ENCODE assay signal across 24 cellular contexts in genomic region chr18:25883091-25883490, GRCh38.
"Had no signal": no experiment of that assay in that cellular context is flagged by ENCODE, and none has a peak within 500 bp of the region (broad histone marks: within the 10 kb centered on the region; RNA-seq: fewer than 3 reads in every experiment).

No MANE protein-coding gene starts in this region.

- H3K36me3 Mint-ChIP-seq: activated CD8-positive, alpha-beta memory T cell treated with anti-CD3 and anti-CD28 coated beads, Interleukin-2, amount 10 ng/mL, durations not matched to agents 7 days and 5 days; activated naive CD4-positive, alpha-beta T cell treated with anti-CD3 and anti-CD28 coated beads, Interleukin-2, amount 50 U/mL, for 24 hours had no signal

- DNase-seq: activated CD4-positive, alpha-beta memory T cell treated with anti-CD3 and anti-CD28 coated beads, Interleukin-2, amount 10 ng/mL, durations not matched to agents 7 days and 5 days; activated CD4-positive, alpha-beta T cell treated with anti-CD3 and anti-CD28 coated beads, Interleukin-2, amount 10 ng/mL, durations not matched to agents 24 days and 14 days; activated CD8-positive, alpha-beta memory T cell treated with anti-CD3 and anti-CD28 coated beads, Interleukin-2, amount 10 ng/mL, durations not matched to agents 7 days and 5 days; activated gamma-delta T cell treated with Interleukin-2 at 50 U/mL for 16 hours; activated T-cell treated with anti-CD3 and anti-CD28 coated beads for 4 hours; anterior cingulate cortex; body of pancreas; heart left ventricle; islet precursor cell; left cardiac atrium; lower lobe of right lung; mesendoderm; naive B cell; retina; spleen; stimulated activated CD4-positive, alpha-beta T cell treated with anti-CD3 and anti-CD28 coated beads, Interleukin-4, amount 100 ng/mL, for 1 hour; stimulated activated naive CD4-positive, alpha-beta T cell; testis; trophoblast cell had no signal

- H3K27ac Mint-ChIP-seq: activated CD4-positive, alpha-beta memory T cell treated with anti-CD3 and anti-CD28 coated beads, Interleukin-2, amount 10 ng/mL, durations not matched to agents 7 days and 5 days; activated CD4-positive, alpha-beta T cell treated with anti-CD3 and anti-CD28 coated beads, Interleukin-2, amount 10 ng/mL, durations not matched to agents 24 days and 14 days; activated CD8-positive, alpha-beta memory T cell treated with anti-CD3 and anti-CD28 coated beads, Interleukin-2, amount 10 ng/mL, durations not matched to agents 7 days and 5 days; activated naive CD4-positive, alpha-beta T cell treated with anti-CD3 and anti-CD28 coated beads, Interleukin-2, amount 50 U/mL, for 24 hours; activated T-helper 1 cell treated with anti-CD3 and anti-CD28 coated beads, Interleukin-12 subunit alpha, Interleukin-12 subunit beta, Interleukin-2, Interleukin-4 antibody, amounts not matched to agents 30 ng/mL and 10 ng/mL and 1 ng/mL, durations not matched to agents 14 hours and 24 hours and 36 hours; naive B cell had no signal

- H3K4me1 Mint-ChIP-seq: activated CD4-positive, alpha-beta memory T cell treated with anti-CD3 and anti-CD28 coated beads, Interleukin-2, amount 10 ng/mL, durations not matched to agents 7 days and 5 days; activated CD4-positive, alpha-beta T cell treated with anti-CD3 and anti-CD28 coated beads, Interleukin-2, amount 10 ng/mL, durations not matched to agents 24 days and 14 days; activated CD8-positive, alpha-beta memory T cell treated with anti-CD3 and anti-CD28 coated beads, Interleukin-2, amount 10 ng/mL, durations not matched to agents 7 days and 5 days; activated naive CD4-positive, alpha-beta T cell treated with anti-CD3 and anti-CD28 coated beads, Interleukin-2, amount 50 U/mL, for 24 hours; naive B cell; neural crest cell had no signal

- ATAC-seq: activated CD8-positive, alpha-beta memory T cell treated with anti-CD3 and anti-CD28 coated beads, Interleukin-2, amount 10 ng/mL, durations not matched to agents 7 days and 5 days; body of pancreas; heart left ventricle; left cardiac atrium; lower lobe of right lung had no signal

- H3K9me3 Mint-ChIP-seq: activated CD4-positive, alpha-beta memory T cell treated with anti-CD3 and anti-CD28 coated beads, Interleukin-2, amount 10 ng/mL, durations not matched to agents 7 days and 5 days; activated CD4-positive, alpha-beta T cell treated with anti-CD3 and anti-CD28 coated beads, Interleukin-2, amount 10 ng/mL, durations not matched to agents 24 days and 14 days; neural crest cell had no signal

- H3K27me3 Mint-ChIP-seq: activated CD4-positive, alpha-beta memory T cell treated with anti-CD3 and anti-CD28 coated beads, Interleukin-2, amount 10 ng/mL, durations not matched to agents 7 days and 5 days had no signal

- H3K4me3 ChIP-seq: body of pancreas, cardiac muscle cell, heart left ventricle, lower lobe of right lung, spleen, testis, vagina had no signal

- H3K4me3 Mint-ChIP-seq: activated CD4-positive, alpha-beta memory T cell treated with anti-CD3 and anti-CD28 coated beads, Interleukin-2, amount 10 ng/mL, durations not matched to agents 7 days and 5 days; activated CD4-positive, alpha-beta T cell treated with anti-CD3 and anti-CD28 coated beads, Interleukin-2, amount 10 ng/mL, durations not matched to agents 24 days and 14 days; activated CD8-positive, alpha-beta memory T cell treated with anti-CD3 and anti-CD28 coated beads, Interleukin-2, amount 10 ng/mL, durations not matched to agents 7 days and 5 days; activated naive CD4-positive, alpha-beta T cell treated with anti-CD3 and anti-CD28 coated beads, Interleukin-2, amount 50 U/mL, for 24 hours; activated T-helper 1 cell treated with anti-CD3 and anti-CD28 coated beads, Interleukin-12 subunit alpha, Interleukin-12 subunit beta, Interleukin-2, Interleukin-4 antibody, amounts not matched to agents 30 ng/mL and 10 ng/mL and 1 ng/mL, durations not matched to agents 14 hours and 24 hours and 36 hours; naive B cell; neural crest cell had no signal
